Comparison of ENCODE assay signal across 12 cellular contexts in the genomic region with DNA sequence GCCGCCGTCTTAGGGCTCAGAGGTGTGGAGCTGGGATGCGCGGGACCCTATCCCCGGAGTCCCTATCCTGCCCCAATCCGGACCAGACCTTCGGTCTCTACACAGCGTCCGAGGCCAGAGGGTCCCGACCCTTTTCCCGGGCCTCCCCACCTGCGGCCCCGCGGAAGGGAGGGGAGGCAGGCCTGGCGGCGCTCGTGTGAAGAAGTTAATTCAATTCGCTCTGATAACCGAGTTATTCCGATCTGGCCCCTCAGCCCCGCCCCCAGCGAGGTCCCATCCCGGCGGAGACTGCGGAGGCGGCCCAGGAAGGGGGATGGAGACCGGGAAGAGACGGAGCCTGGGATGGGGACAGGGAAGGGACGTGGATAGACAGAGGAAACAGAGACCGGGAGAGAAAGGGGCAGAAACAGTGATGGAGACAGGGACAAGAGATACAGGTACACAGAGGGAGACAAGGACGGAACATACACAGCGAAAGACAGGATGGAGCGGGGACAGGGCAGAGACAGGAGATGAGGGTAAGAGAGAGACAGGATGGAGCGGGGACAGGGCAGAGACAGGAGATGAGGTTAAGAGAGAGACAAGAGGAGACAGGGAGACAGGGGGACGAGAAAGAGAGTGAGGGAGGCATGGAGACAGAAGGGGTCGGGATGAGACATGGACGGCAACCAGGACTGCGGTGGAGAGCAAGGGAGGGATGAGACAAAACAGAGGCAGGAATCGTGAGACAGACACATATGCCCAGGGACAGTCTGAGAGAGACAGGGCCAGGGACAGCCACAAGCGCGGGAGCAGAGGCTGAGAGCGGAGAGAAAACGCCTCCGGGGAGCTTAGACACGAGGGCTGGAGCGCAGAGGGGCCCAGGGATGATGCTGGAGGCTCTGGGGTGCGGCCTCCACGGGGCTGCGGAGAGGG. TPM values are rescaled to one million over a fixed set of nuclear protein-coding genes. Genes with fewer than 3 reads are reported as not detected.
A peak's percentile ranks its signal among the peaks of the same experiment; 100 is the strongest.
DNase-seq lines count a peak whose midpoint lies in the region; ATAC-seq and TF ChIP-seq lines count a peak whose summit lies in the region.
"Had no signal": no experiment of that assay in that cellular context is flagged by ENCODE, and none has a peak within 500 bp of the region (broad histone marks: within the 10 kb centered on the region; RNA-seq: fewer than 3 reads in every experiment).

No MANE protein-coding gene starts in this region.

- no peak for TF ChIP-seq CTCF in heart right ventricle (IDR thresholded peaks at IDR 0.05)
- no peak for TF ChIP-seq CTCF in right atrium auricular region (IDR thresholded peaks at IDR 0.05)
- no peak for TF ChIP-seq CTCF in astrocyte of the cerebellum (IDR thresholded peaks at IDR 0.05; ENCODE audit: low read depth, low read length, missing control alignments)
- no peak for TF ChIP-seq CTCF in mesothelial cell of epicardium (IDR thresholded peaks at IDR 0.05; ENCODE audit: unreplicated experiment)
- TF ChIP-seq CTCF in upper lobe of right lung (IDR thresholded peaks at IDR 0.05) = no peak

- H3K4me3 ChIP-seq in heart right ventricle (peak overlapping the region in 9 of 10 donors; percentile 2 to 46 (median 30)), right atrium auricular region (peak overlapping the region in 1 of 2 donors; percentile 29), astrocyte of the cerebellum (ENCODE audit: low read depth, low read length) (peak overlapping the region; percentile 9), upper lobe of right lung (peak overlapping the region; percentile 16)

- H3K36me3 ChIP-seq in heart right ventricle (no peaks in the 10 kb centered on the region), right atrium auricular region (no peaks in the 10 kb centered on the region), upper lobe of right lung (no peaks in the 10 kb centered on the region)

- no peaks in the 10 kb centered on the region for H3K36me3 Mint-ChIP-seq in mesothelial cell of epicardium

- 4 to 5% methylated on average over 44 to 49 of the region's 49 CpGs for WGBS in heart right ventricle, 2 donors

- DNase-seq in heart right ventricle (no peak), right atrium auricular region (ENCODE audit: low spot score) (no peak), astrocyte of the cerebellum (ENCODE audit: low read depth) (no peak), mesothelial cell of epicardium (ENCODE audit: low spot score in 2 of 2, unreplicated experiment in 2 of 2) (no peak), upper lobe of right lung (peak; percentile 64)
- DNase-seq in activated CD4-positive, alpha-beta T cell treated with anti-CD3 and anti-CD28 coated beads, Interleukin-2, amount 50 U/mL, for 1 hour = no peak
- DNase-seq: NCI-H510A had no signal

- H3K27ac Mint-ChIP-seq in mesothelial cell of epicardium = no peak overlapping the region

- in situ Hi-C loops in astrocyte of the cerebellum (cut with HindIII; ENCODE audit: low sequenced_read_pairs) = loop anchor here (10.0 kb wide), 1 partner anchor 100 kb away; no protein-coding TSS in a partner anchor

- peaks cover 17% of the 10 kb centered on the region for H3K4me1 Mint-ChIP-seq in mesothelial cell of epicardium

- intact Hi-C loops in heart right ventricle (cut with DNase I) (loop anchor here in 1 of 10 donors (5.0 kb wide), 1 partner anchor 168 kb away; no protein-coding TSS in a partner anchor), upper lobe of right lung (cut with DNase I) (no loop called here)

- ATAC-seq in heart right ventricle = no peak
- no peak for ATAC-seq in upper lobe of right lung
- ATAC-seq in GM18907 (IDR thresholded peaks at IDR 0.05; ENCODE audit: unreplicated experiment) = no peak
- ATAC-seq in HG03565 (IDR thresholded peaks at IDR 0.05; ENCODE audit: unreplicated experiment) = no peak
- ATAC-seq: left lobe of liver had no signal

- no peaks in the 10 kb centered on the region for H3K9me3 Mint-ChIP-seq in mesothelial cell of epicardium

- no peaks in the 10 kb centered on the region for H3K9me3 ChIP-seq in heart right ventricle
- no peaks in the 10 kb centered on the region for H3K9me3 ChIP-seq in right atrium auricular region
- H3K9me3 ChIP-seq in upper lobe of right lung = no peaks in the 10 kb centered on the region

- peaks cover 13 to 99% (median 92%) of the 10 kb centered on the region in 7 donors for H3K27me3 ChIP-seq in heart right ventricle
- H3K27me3 ChIP-seq in right atrium auricular region = peaks cover 27 to 34% of the 10 kb centered on the region in 2 donors
- H3K27me3 ChIP-seq in upper lobe of right lung = peaks cover 85% of the 10 kb centered on the region

- peak overlapping the region; percentile 36 for H3K4me3 Mint-ChIP-seq in mesothelial cell of epicardium

- H3K27me3 Mint-ChIP-seq in mesothelial cell of epicardium (ENCODE audit: low read depth) = peaks cover 42% of the 10 kb centered on the region

- H3K4me1 ChIP-seq in heart right ventricle (peaks cover 7 to 32% (median 24%) of the 10 kb centered on the region in 9 donors), right atrium auricular region (peaks cover 0 to 31% of the 10 kb centered on the region in 2 donors), upper lobe of right lung (peaks cover 13% of the 10 kb centered on the region)

- H3K27ac ChIP-seq in heart right ventricle (no peak overlapping the region), right atrium auricular region (no peak overlapping the region), upper lobe of right lung (no peak overlapping the region)

RNA-seq across cellular contexts. Expression of a gene that starts 0.6 kb away (rescaled TPM):
- not detected for total RNA-seq in heart right ventricle
- polyA plus RNA-seq in heart right ventricle = not detected
- total RNA-seq in right atrium auricular region = not detected
- not detected in 3 replicates for total RNA-seq in mesothelial cell of epicardium
- total RNA-seq in upper lobe of right lung = not detected
- total RNA-seq: left lobe of liver, skeletal muscle tissue had no signal
- polyA plus RNA-seq: esophagus had no signal

RNA-seq across cellular contexts. Expression of a gene that starts 20.0 kb away (rescaled TPM):
- total RNA-seq in heart right ventricle (100 to 1,000 TPM in 9 of 10 donors, 10 to 100 TPM in 1; 97.7 to 146 (median 107) TPM), right atrium auricular region (10 to 100 TPM; 68.8 to 84.5 TPM), mesothelial cell of epicardium (279 to 299 TPM (median 289 TPM) in 3 replicates), upper lobe of right lung (146 TPM)
- polyA plus RNA-seq in heart right ventricle = 100 to 1,000 TPM in 1 of 2 donors, 10 to 100 TPM in 1; 50.1 to 141 TPM

RNA-seq across cellular contexts. Expression of a gene that starts 28.0 kb away (rescaled TPM):
- 10 to 100 TPM in 7 of 10 donors, 1 to 10 TPM in 3; 7.5 to 84.4 (median 10.8) TPM for total RNA-seq in heart right ventricle
- polyA plus RNA-seq in heart right ventricle = 10 to 100 TPM in 1 of 2 donors, 1 to 10 TPM in 1; 6.8 to 10.8 TPM
- total RNA-seq in right atrium auricular region = 10 to 100 TPM; 10.8 to 32.5 TPM
- not detected in 3 replicates for total RNA-seq in mesothelial cell of epicardium
- total RNA-seq in upper lobe of right lung = 22.8 TPM

RNA-seq across cellular contexts. Expression of a gene that starts 52.6 kb away (rescaled TPM):
- 1 to 10 TPM in 2 of 10 donors, under 1 TPM in 5, not detected in 3; 0.23 to 1.4 (median 0.59) TPM for total RNA-seq in heart right ventricle
- under 1 TPM; 0.16 to 0.37 TPM for polyA plus RNA-seq in heart right ventricle
- not detected for total RNA-seq in right atrium auricular region
- 0.44 to 1.0 TPM (median 0.47 TPM) in 3 replicates for total RNA-seq in mesothelial cell of epicardium
- total RNA-seq in upper lobe of right lung = 163 TPM
- total RNA-seq: left lobe of liver had no signal
